1 cellular context compared by ENCODE assay signal in the genomic region with DNA sequence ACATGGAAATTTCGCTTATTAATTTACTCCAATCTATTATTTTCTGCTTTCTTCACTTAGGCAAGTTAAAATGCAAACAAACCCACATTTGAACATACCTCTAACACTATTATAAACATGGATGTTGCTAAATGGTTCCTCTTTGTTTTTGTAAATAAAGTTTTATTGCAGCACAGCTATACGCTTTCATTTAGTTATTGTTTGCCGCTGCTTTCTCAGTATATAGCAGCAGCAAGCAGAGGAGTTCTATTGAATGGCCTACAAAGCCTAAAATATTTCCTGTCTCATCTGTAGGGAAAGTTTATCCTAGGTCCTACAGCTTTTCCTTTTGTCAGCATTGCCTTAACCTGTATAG.
TF ChIP-seq lines count a peak whose summit lies in the region.

No MANE protein-coding gene starts in this region.

TF ChIP-seq in SK-N-SH treated with all-trans-retinoic acid at 6 μM for 48 hours, 23 proteins besides CTCF, POLR2A, EP300 and RAD21 (continued from another document):
- TF ChIP-seq TSHZ2 (CRISPR knock-in tag; IDR thresholded peaks at IDR 0.05) = no peak
- TF ChIP-seq PPARA (CRISPR knock-in tag; IDR thresholded peaks at IDR 0.05; ENCODE audit: borderline replicate concordance) = no peak
- TF ChIP-seq, protein P1, sequence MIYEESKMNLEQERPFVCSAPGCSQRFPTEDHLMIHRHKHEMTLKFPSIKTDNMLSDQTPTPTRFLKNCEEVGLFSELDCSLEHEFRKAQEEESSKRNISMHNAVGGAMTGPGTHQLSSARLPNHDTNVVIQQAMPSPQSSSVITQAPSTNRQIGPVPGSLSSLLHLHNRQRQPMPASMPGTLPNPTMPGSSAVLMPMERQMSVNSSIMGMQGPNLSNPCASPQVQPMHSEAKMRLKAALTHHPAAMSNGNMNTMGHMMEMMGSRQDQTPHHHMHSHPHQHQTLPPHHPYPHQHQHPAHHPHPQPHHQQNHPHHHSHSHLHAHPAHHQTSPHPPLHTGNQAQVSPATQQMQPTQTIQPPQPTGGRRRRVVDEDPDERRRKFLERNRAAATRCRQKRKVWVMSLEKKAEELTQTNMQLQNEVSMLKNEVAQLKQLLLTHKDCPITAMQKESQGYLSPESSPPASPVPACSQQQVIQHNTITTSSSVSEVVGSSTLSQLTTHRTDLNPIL (CRISPR knock-in tag; IDR thresholded peaks at IDR 0.05; ENCODE audit: low read depth) = no peak
- TF ChIP-seq BACH2 (CRISPR knock-in tag; IDR thresholded peaks at IDR 0.05; ENCODE audit: borderline replicate concordance) = no peak
